Comparison of ENCODE assay signal across 8 cellular contexts in the genomic region with DNA sequence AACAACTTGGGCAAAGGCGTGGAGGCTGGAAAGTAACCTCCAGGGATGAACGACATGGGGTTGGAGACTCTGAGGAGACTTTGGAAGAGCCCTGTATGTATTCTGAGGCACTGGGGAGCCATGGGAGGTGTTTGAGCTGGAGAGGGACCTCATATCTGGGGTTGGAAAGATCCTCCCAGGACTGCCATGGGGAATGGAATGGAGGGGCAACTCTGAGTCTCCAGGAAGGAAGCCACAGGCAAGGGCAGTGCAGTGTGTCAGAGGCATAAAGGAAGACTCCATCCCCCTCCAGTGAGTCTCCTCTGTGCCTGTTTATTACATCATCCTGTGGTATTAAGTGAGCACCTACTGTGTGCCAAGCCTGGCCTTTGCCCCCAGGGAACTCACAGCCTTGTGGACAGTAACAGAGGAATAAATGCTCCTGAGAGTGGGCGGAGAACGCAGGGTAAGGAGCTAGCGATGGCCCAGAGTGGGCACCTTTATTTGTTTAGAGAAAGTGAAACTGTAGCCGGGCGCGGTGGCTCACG. TPM values are rescaled to one million over a fixed set of nuclear protein-coding genes. Genes with fewer than 3 reads are reported as not detected.
DNase-seq lines count a peak whose midpoint lies in the region; ATAC-seq, FAIRE-seq and TF ChIP-seq lines count a peak whose summit lies in the region.

No MANE protein-coding gene starts in this region.

- peak overlapping the region in 10 of 11 experiments; percentile 11 to 100 (median 93); a peak in 18 of 22 replicates for H3K27ac ChIP-seq in BLaER1 treated with 17β-estradiol and CSF1 and Interleukin-3, amounts not matched to agents 10 nM and 100 nM
- peak overlapping the region; percentile 54 to 88 for H3K27ac ChIP-seq in coronary artery
- H3K27ac ChIP-seq in osteoblast (ENCODE audit: low read depth, low read length), result peak overlapping the region; percentile 36

- no peak for DNase-seq in coronary artery (ENCODE audit: low spot score)
- DNase-seq in osteoblast (ENCODE audit: insufficient read length, low spot score, missing footprints), result peak; percentile 80
- no peak for DNase-seq in iPS-NIHi7 (ENCODE audit: extremely low spot score)
- DNase-seq in NCI-H1048 (lab: John Stamatoyannopoulos, UW), result no peak
- no peak for DNase-seq in HTR-8/SVneo (ENCODE audit: insufficient read length, low spot score)

- H3K79me2 ChIP-seq in Loucy (ENCODE audit: insufficient read depth, low read length) (peaks cover 63% of the 10 kb centered on the region), osteoblast (ENCODE audit: insufficient read depth, low read length) (peaks cover 75% of the 10 kb centered on the region)

- peaks cover 45 to 62% (median 56%) of the 10 kb centered on the region in 11 experiments for H3K36me3 ChIP-seq in BLaER1 treated with 17β-estradiol and CSF1 and Interleukin-3, amounts not matched to agents 10 nM and 100 nM
- H3K36me3 ChIP-seq in Loucy (ENCODE audit: insufficient read depth, low read length) (peaks cover 19% of the 10 kb centered on the region; the same call in 1 of the 2 replicates), osteoblast (ENCODE audit: insufficient read depth, low read length) (peaks cover 31% of the 10 kb centered on the region)

- H3K4me1 ChIP-seq in BLaER1 treated with 17β-estradiol and CSF1 and Interleukin-3, amounts not matched to agents 10 nM and 100 nM, result peaks cover 43 to 76% (median 73%) of the 10 kb centered on the region in 10 experiments
- peaks cover 24% of the 10 kb centered on the region for H3K4me1 ChIP-seq in Loucy (ENCODE audit: insufficient read depth, low read length, poor library complexity, severe bottlenecking)
- H3K4me1 ChIP-seq in osteoblast (ENCODE audit: insufficient read depth, low read length), result peaks cover 18% of the 10 kb centered on the region

- ATAC-seq in GM18502 (IDR thresholded peaks at IDR 0.05; ENCODE audit: poor library complexity, unreplicated experiment), result no peak

- H3K9me2 ChIP-seq in Loucy (replicated peaks; ENCODE audit: low read depth, low read length), result no peaks in the 10 kb centered on the region

- no peak for TF ChIP-seq CTCF in Loucy (conservative IDR thresholded peaks at IDR 0.05; ENCODE audit: low read length)
- TF ChIP-seq CTCF in coronary artery (IDR thresholded peaks at IDR 0.05), result no peak
- no peak for TF ChIP-seq CTCF in osteoblast (IDR thresholded peaks at IDR 0.05; ENCODE audit: extremely low read depth, low read depth, low read length)

- no peaks in the 10 kb centered on the region for H3K27me3 ChIP-seq in BLaER1 treated with 17β-estradiol and CSF1 and Interleukin-3, amounts not matched to agents 10 nM and 100 nM
- peaks cover 12% of the 10 kb centered on the region for H3K27me3 ChIP-seq in Loucy (ENCODE audit: insufficient read depth, low read length, poor library complexity, severe bottlenecking)
- H3K27me3 ChIP-seq in osteoblast (ENCODE audit: insufficient read depth, low read length), result no peaks in the 10 kb centered on the region

- peaks cover 18% of the 10 kb centered on the region for H3F3A ChIP-seq in Loucy (ENCODE audit: low read depth)

- no peaks in the 10 kb centered on the region; a peak in 1 of 22 replicates for H3K9me3 ChIP-seq in BLaER1 treated with 17β-estradiol and CSF1 and Interleukin-3, amounts not matched to agents 10 nM and 100 nM (replicated peaks in 1 of 11)
- no peaks in the 10 kb centered on the region for H3K9me3 ChIP-seq in Loucy (ENCODE audit: insufficient read depth, low read depth, low read length)
- H3K9me3 ChIP-seq in osteoblast (ENCODE audit: low read depth, low read length), result no peaks in the 10 kb centered on the region

- peaks cover 72 to 99% (median 89%) of the 10 kb centered on the region in 11 experiments for H4K20me1 ChIP-seq in BLaER1 treated with 17β-estradiol and CSF1 and Interleukin-3, amounts not matched to agents 10 nM and 100 nM
- H4K20me1 ChIP-seq in Loucy (ENCODE audit: insufficient read depth, low read length, poor library complexity, severe bottlenecking) (peaks cover 52% of the 10 kb centered on the region), osteoblast (ENCODE audit: insufficient read depth, low read length) (peaks cover 68% of the 10 kb centered on the region)

- no peak overlapping the region for H2AFZ ChIP-seq in Loucy (ENCODE audit: low read length)
- no peak overlapping the region for H2AFZ ChIP-seq in osteoblast (ENCODE audit: low read length)

- H3K4me3 ChIP-seq in BLaER1 treated with 17β-estradiol and CSF1 and Interleukin-3, amounts not matched to agents 10 nM and 100 nM, result peak overlapping the region in 8 of 10 experiments; percentile 16 to 100 (median 100); a peak in 13 of 20 replicates
- peak overlapping the region; percentile 94 for H3K4me3 ChIP-seq in Loucy (ENCODE audit: low read length, poor library complexity, severe bottlenecking)
- H3K4me3 ChIP-seq in coronary artery, result peak overlapping the region; percentile 97
- peak overlapping the region; percentile 46 for H3K4me3 ChIP-seq in osteoblast (ENCODE audit: insufficient read depth, low read length)

- peak overlapping the region; percentile 93 to 100 (median 100) for H3K4me2 ChIP-seq in BLaER1 treated with 17β-estradiol and CSF1 and Interleukin-3, amounts not matched to agents 10 nM and 100 nM
- peak overlapping the region; percentile 83 for H3K4me2 ChIP-seq in Loucy (ENCODE audit: low read depth, low read length, poor library complexity, severe bottlenecking)
- H3K4me2 ChIP-seq in osteoblast (ENCODE audit: insufficient read depth, low read length), result peak overlapping the region; percentile 91

- H3K9ac ChIP-seq in BLaER1 treated with 17β-estradiol and CSF1 and Interleukin-3, amounts not matched to agents 10 nM and 100 nM, result peak overlapping the region; percentile 27 to 100 (median 96); a peak in 18 of 22 replicates
- H3K9ac ChIP-seq in Loucy (ENCODE audit: low read depth, low read length, poor library complexity, severe bottlenecking), result peak overlapping the region; percentile 54

- FAIRE-seq in HTR-8/SVneo (lab: Jason Lieb, UNC), result no peak

RNA-seq across cellular contexts. Expression of a gene that starts 7.7 kb away (rescaled TPM):
- total RNA-seq in osteoblast, result under 0.01 TPM in 1 of 2 replicates, not detected in the other

RNA-seq across cellular contexts. Expression of a gene that starts 18.0 kb away (rescaled TPM):
- total RNA-seq in osteoblast, result 0.72 TPM in 1 of 2 replicates, not detected in the other

RNA-seq across cellular contexts. Expression of a gene that starts 25.1 kb away (rescaled TPM):
- under 0.01 and 0.29 TPM in 2 replicates for total RNA-seq in osteoblast

RNA-seq across cellular contexts. Expression of a gene that starts 33.7 kb away (rescaled TPM):
- total RNA-seq in osteoblast, result not detected in 2 replicates

RNA-seq across cellular contexts. Expression of a gene that starts 37.6 kb away (rescaled TPM):
- 27.1 and 27.9 TPM in 2 replicates for total RNA-seq in osteoblast

Comparison
In these comparisons a context has a peak if more than half of its experiments do, and no peak if none do; other contexts are left out.
1. H3K27ac ChIP-seq: peak in every context shown above with its lines; median percentile 93 in BLaER1 treated with 17β-estradiol and CSF1 and Interleukin-3, amounts not matched to agents 10 nM and 100 nM; 71 in coronary artery; 36 in osteoblast.
2. H3K4me3 ChIP-seq: peak in every context shown above with its lines; median percentile 100 in BLaER1 treated with 17β-estradiol and CSF1 and Interleukin-3, amounts not matched to agents 10 nM and 100 nM; 97 in coronary artery; 94 in Loucy; 46 in osteoblast.